8 cellular contexts compared by ENCODE assay signal in genomic region chr15:69755571-69756310, GRCh38.
DNase-seq lines count a peak whose midpoint lies in the region; ATAC-seq and TF ChIP-seq lines count a peak whose summit lies in the region.

No MANE protein-coding gene starts in this region.

- H3K79me1 ChIP-seq in mesendoderm (ENCODE audit: low read length), result no peaks in the 10 kb centered on the region

- H2AK5ac ChIP-seq in mesendoderm (ENCODE audit: low read length), result no peak overlapping the region

- DNase-seq in NCI-H226 (peak; percentile 22), mesendoderm (no peak), LoVo (ENCODE audit: low spot score) (no peak), cerebellar cortex (ENCODE audit: low spot score) (no peak)
- peak; percentile 69 for DNase-seq in activated T-cell treated with anti-CD3 and anti-CD28 coated beads, Interleukin-2, amount 50 U/mL, for 1 hour

- H3K56ac ChIP-seq in mesendoderm (ENCODE audit: low read length), result no peak overlapping the region

- no peak overlapping the region for H4K5ac ChIP-seq in mesendoderm (ENCODE audit: low read length)

- H3K27ac ChIP-seq in neutrophil (peak overlapping the region; percentile 98), mesendoderm (ENCODE audit: low read depth, low read length) (no peak overlapping the region)

- H3K4me1 ChIP-seq in neutrophil (ENCODE audit: control insufficient read depth in 1 of 2, insufficient read depth in 1 of 2, low read depth in 1 of 2, low read length in 1 of 2) (peaks cover 78 to 100% of the 10 kb centered on the region in 2 experiments), mesendoderm (ENCODE audit: control insufficient read depth, low read depth, low read length) (no peaks in the 10 kb centered on the region)

- no peak overlapping the region for H3K9ac ChIP-seq in mesendoderm (ENCODE audit: low read length)

- H3K27me3 ChIP-seq in neutrophil, result no peaks in the 10 kb centered on the region
- H3K27me3 ChIP-seq in mesendoderm (ENCODE audit: insufficient read depth, low read length, poor library complexity), result no peaks in the 10 kb centered on the region

- peak overlapping the region; percentile 36 to 66 for H3K4me3 ChIP-seq in neutrophil (ENCODE audit: low read depth in 1 of 2, low read length in 1 of 2)
- H3K4me3 ChIP-seq in mesendoderm (ENCODE audit: low read length), result no peak overlapping the region

- no peak for TF ChIP-seq CTCF in neutrophil (IDR thresholded peaks at IDR 0.05)

- no peak overlapping the region for H2BK120ac ChIP-seq in mesendoderm (ENCODE audit: low read depth, low read length)

- no peak overlapping the region for H4K8ac ChIP-seq in mesendoderm (ENCODE audit: low read depth, low read length)

- H2BK5ac ChIP-seq in mesendoderm (ENCODE audit: low read length), result no peak overlapping the region

- H3K36me3 ChIP-seq in neutrophil, result no peaks in the 10 kb centered on the region
- no peaks in the 10 kb centered on the region for H3K36me3 ChIP-seq in mesendoderm (ENCODE audit: control insufficient read depth, insufficient read depth, low read length)

- no peak overlapping the region for H3K4me2 ChIP-seq in mesendoderm (ENCODE audit: low read length)

- no peak overlapping the region for H2BK15ac ChIP-seq in mesendoderm (replicated peaks; ENCODE audit: low read depth)

- no peaks in the 10 kb centered on the region for H3K79me2 ChIP-seq in mesendoderm (ENCODE audit: control insufficient read depth, insufficient read depth, low read length)

- no peaks in the 10 kb centered on the region for H3K9me3 ChIP-seq in neutrophil

- no peak overlapping the region for H3K4ac ChIP-seq in mesendoderm (ENCODE audit: low read depth, low read length)

- H3K18ac ChIP-seq in mesendoderm (ENCODE audit: low read length), result no peak overlapping the region

- ATAC-seq in GM18498 (IDR thresholded peaks at IDR 0.05; ENCODE audit: unreplicated experiment), result peak; percentile 83
- ATAC-seq in HG02571 (IDR thresholded peaks at IDR 0.05; ENCODE audit: unreplicated experiment), result peak; percentile 82

- WGBS in mesendoderm (ENCODE audit: extremely low coverage, insufficient coverage, low lambda C conversion rate), result no CpG with 5 or more reads among the region's 6 CpGs

- H3K23ac ChIP-seq in mesendoderm (ENCODE audit: low read length), result no peak overlapping the region

Comparison
In these comparisons a context has a peak if more than half of its experiments do, and no peak if none do; other contexts are left out.
1. DNase-seq: peak in NCI-H226 (single experiment) and activated T-cell treated with anti-CD3 and anti-CD28 coated beads, Interleukin-2, amount 50 U/mL, for 1 hour (single experiment); none in mesendoderm (single experiment), LoVo (single experiment) and cerebellar cortex (single experiment).